10 cellular contexts compared by ENCODE assay signal in genomic region chr11:128448981-128449713, GRCh38.
DNase-seq lines count a peak whose midpoint lies in the region; ATAC-seq and TF ChIP-seq lines count a peak whose summit lies in the region.
"Had no signal": no experiment of that assay in that cellular context is flagged by ENCODE, and none has a peak within 500 bp of the region (broad histone marks: within the 10 kb centered on the region; RNA-seq: fewer than 3 reads in every experiment).

No MANE protein-coding gene starts in this region.

- no peak overlapping the region for H3K4me3 ChIP-seq in MG63
- no peak overlapping the region for H3K4me3 ChIP-seq in brain microvascular endothelial cell (ENCODE audit: low read depth, low read length)
- H3K4me3 ChIP-seq: lower lobe of right lung had no signal

- peak overlapping the region; percentile 16 for H3K4me3 Mint-ChIP-seq in neural crest cell

- H3K27me3 ChIP-seq in MG63: no peaks in the 10 kb centered on the region
- no peaks in the 10 kb centered on the region for H3K27me3 ChIP-seq in brain microvascular endothelial cell (replicated peaks)

- peaks cover 8% of the 10 kb centered on the region for H3K36me3 Mint-ChIP-seq in neural crest cell (ENCODE audit: low read depth)

- H3K36me3 ChIP-seq in MG63 (peaks cover 3% of the 10 kb centered on the region; the same call in 1 of the 2 replicates), brain microvascular endothelial cell (replicated peaks) (no peaks in the 10 kb centered on the region)
- H3K36me3 ChIP-seq: lower lobe of right lung had no signal

- no peaks in the 10 kb centered on the region for H3K9me3 ChIP-seq in MG63
- H3K9me3 ChIP-seq: lower lobe of right lung had no signal

- TF ChIP-seq CTCF in brain microvascular endothelial cell (IDR thresholded peaks at IDR 0.05; ENCODE audit: low read depth, low read length, missing control alignments): no peak
- TF ChIP-seq CTCF in neural crest cell (conservative IDR thresholded peaks at IDR 0.05): no peak

- DNase-seq in DMS53 treated with DMSO at 0.1 percent for 48 hours (lab: John Stamatoyannopoulos, UW; ENCODE audit: unreplicated experiment): peak; percentile 34
- DNase-seq in MG63: peak; percentile 50
- no peak for DNase-seq in brain microvascular endothelial cell
- no peak for DNase-seq in neural crest cell (ENCODE audit: low read depth, low spot score)
- DNase-seq in HPDE6-E6E7 (ENCODE audit: extremely low spot score): no peak
- DNase-seq in HuH-7 (ENCODE audit: low spot score): no peak
- no peak for DNase-seq in SKM-1 treated with dmso at 0.1 percent for 144 hours (lab: John Stamatoyannopoulos, UW; ENCODE audit: unreplicated experiment)
- DNase-seq: lower lobe of right lung, NCI-H1694 had no signal

- peak overlapping the region; percentile 23 for H3K27ac ChIP-seq in brain microvascular endothelial cell
- H3K27ac ChIP-seq: lower lobe of right lung had no signal

- H3K4me1 Mint-ChIP-seq in neural crest cell: peaks cover 15% of the 10 kb centered on the region

- peaks cover 5% of the 10 kb centered on the region for H3K9me3 Mint-ChIP-seq in neural crest cell

- in situ Hi-C loops in brain microvascular endothelial cell (cut with HindIII; ENCODE audit: low pct_ligation_motif_present, low sequenced_read_pairs): no loop called here

- H3K27me3 Mint-ChIP-seq in neural crest cell (ENCODE audit: low read depth): peaks cover 11% of the 10 kb centered on the region

- no peak overlapping the region for H3K27ac Mint-ChIP-seq in neural crest cell (ENCODE audit: unreplicated experiment)

- no peak for ATAC-seq in GM19463 (IDR thresholded peaks at IDR 0.05; ENCODE audit: unreplicated experiment)

Comparison
In these comparisons a context has a peak if more than half of its experiments do, and no peak if none do; other contexts are left out.
1. DNase-seq: peak in DMS53 treated with DMSO at 0.1 percent for 48 hours (single experiment) and MG63 (single experiment); none in brain microvascular endothelial cell (single experiment), neural crest cell (single experiment), HPDE6-E6E7 (single experiment), HuH-7 (single experiment) and SKM-1 treated with dmso at 0.1 percent for 144 hours (single experiment).